In genomic region chr16:28087675-28088285, GRCh38 we compare ENCODE assay signal across 1 cellular context.
TF ChIP-seq lines count a peak whose summit lies in the region.

No MANE protein-coding gene starts in this region.

TF ChIP-seq in K562, 482 proteins besides CTCF, POLR2A, EP300 and RAD21 (continued from another document):
- TF ChIP-seq MLLT1 (IDR thresholded peaks at IDR 0.05) = no peak
- TF ChIP-seq ZNF133 (CRISPR knock-in tag; IDR thresholded peaks at IDR 0.05) = no peak
- peak; percentile 63; the same call in 1 of the 2 replicates for TF ChIP-seq MIER1 (IDR thresholded peaks at IDR 0.05; ENCODE audit: low read depth)
- TF ChIP-seq SP2 (IDR thresholded peaks at IDR 0.05; ENCODE audit: extremely low read depth, low read depth, low read length, poor library complexity, severe bottlenecking) = no peak
- 0 out of 2 replicates have a peak, but pooled peaks have one; percentile 40 for TF ChIP-seq EHMT2 (IDR thresholded peaks at IDR 0.05)
